ENCODE assay signal across 8 cellular contexts in the genomic region with DNA sequence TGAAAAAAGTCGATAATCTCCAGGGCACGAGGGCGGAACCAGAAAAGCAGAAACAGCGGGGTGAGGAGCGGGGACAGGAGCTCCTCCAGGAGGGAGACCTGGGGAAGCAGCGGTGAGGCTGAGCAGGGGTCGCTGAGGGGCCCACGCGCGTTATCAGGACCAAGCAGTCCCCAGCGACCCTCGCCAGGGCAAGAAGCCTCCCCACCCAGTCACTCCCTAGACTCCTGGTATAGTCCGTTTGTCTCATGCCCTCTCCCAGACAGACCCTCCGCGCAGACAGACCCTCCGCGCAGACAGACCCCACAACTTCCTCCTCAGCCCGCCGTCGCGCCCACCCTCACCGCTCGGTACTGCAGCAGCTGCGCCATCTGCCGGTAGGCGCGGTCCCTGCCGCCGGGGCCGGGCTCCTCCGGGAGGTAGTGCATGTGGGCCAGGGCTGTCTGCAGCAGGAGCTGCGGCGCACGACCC. TPM values are rescaled to one million over a fixed set of nuclear protein-coding genes. Genes with fewer than 3 reads are reported as not detected.
DNase-seq lines count a peak whose midpoint lies in the region; ATAC-seq and TF ChIP-seq lines count a peak whose summit lies in the region.

No MANE protein-coding gene starts in this region.

- no peaks in the 10 kb centered on the region for H3K9me3 ChIP-seq in H9 (ENCODE audit: control insufficient read depth, low read depth, low read length)
- H3K9me3 ChIP-seq in effector memory CD4-positive, alpha-beta T cell (ENCODE audit: control insufficient read depth, low read length) = no peaks in the 10 kb centered on the region

- H3K56ac ChIP-seq in H9 (ENCODE audit: insufficient read length, low read depth, low read length) = no peak overlapping the region

- POLR2A ChIA-PET in activated CD8-positive, alpha-beta T cell treated with anti-CD3 and anti-CD28 coated beads, Interleukin-2, amount 10 ng/mL, durations not matched to agents 7 days and 5 days (lab: Charles Lee) = interaction anchor here (0.5 to 1.7 kb wide), 3 partner anchors 10 to 454 kb away, joined by 3 to 10 read pairs (median 3); a partner anchor contains a TSS

- H3K4me3 ChIP-seq in effector memory CD4-positive, alpha-beta T cell (ENCODE audit: insufficient read depth, low read depth, low read length, poor library complexity, severe bottlenecking) = peak overlapping the region; percentile 20

- H3K4ac ChIP-seq in H9 (ENCODE audit: low read depth, low read length) = no peak overlapping the region

- H2BK12ac ChIP-seq in H9 (ENCODE audit: insufficient read length, low read depth, low read length) = no peak overlapping the region

- no peak overlapping the region for H2AFZ ChIP-seq in H9 (ENCODE audit: low read length)

- H3K23ac ChIP-seq in H9 (ENCODE audit: insufficient read length, low read depth, low read length) = no peak overlapping the region

- no peak overlapping the region for H4K91ac ChIP-seq in H9 (ENCODE audit: insufficient read length, low read depth, low read length)

- H3K23me2 ChIP-seq in H9 (ENCODE audit: insufficient read length, low read depth, low read length, poor library complexity, severe bottlenecking) = peaks cover 6% of the 10 kb centered on the region

- no CpG with 5 or more reads among the region's 34 CpGs for WGBS in H9 (ENCODE audit: extremely low coverage, insufficient read length, low lambda C conversion rate)

- 0 out of 7 replicates have a peak overlapping the region, but pooled peaks of 1 of the 3 experiments have one; percentile 49 for H3K27ac Mint-ChIP-seq in H9
- peak overlapping the region; percentile 65 for H3K27ac Mint-ChIP-seq in activated CD8-positive, alpha-beta T cell treated with anti-CD3 and anti-CD28 coated beads, Interleukin-2, amount 10 ng/mL, durations not matched to agents 7 days and 5 days

- H4K20me1 ChIP-seq in H9 (ENCODE audit: control insufficient read depth, insufficient read depth, insufficient read length) = no peaks in the 10 kb centered on the region

- H3K36me3 ChIP-seq in effector memory CD4-positive, alpha-beta T cell (ENCODE audit: control insufficient read depth, insufficient read depth, low read length) = no peaks in the 10 kb centered on the region

- no peaks in the 10 kb centered on the region for H3K79me2 ChIP-seq in H9 (ENCODE audit: insufficient read depth, low read length)

- no peak overlapping the region for H3T11ph ChIP-seq in H9 (ENCODE audit: low read length)

- peak overlapping the region; percentile 17 for H3K4me2 ChIP-seq in H9 (ENCODE audit: insufficient read depth, insufficient read length, low read length)

- no peak overlapping the region for H3K18ac ChIP-seq in H9 (ENCODE audit: insufficient read length, low read depth, low read length)

- peak; percentile 62 for ATAC-seq in activated CD8-positive, alpha-beta T cell treated with anti-CD3 and anti-CD28 coated beads, Interleukin-2, amount 10 ng/mL, durations not matched to agents 7 days and 5 days
- ATAC-seq in GM18870 (IDR thresholded peaks at IDR 0.05; ENCODE audit: unreplicated experiment) = no peak

- H3K36me3 Mint-ChIP-seq in H9 (ENCODE audit: insufficient read depth in 1 of 3, low read depth in 3 of 3) = peaks cover 2 to 6% (median 6%) of the 10 kb centered on the region in 3 experiments; a peak in 6 of 7 replicates
- peaks cover 14% of the 10 kb centered on the region for H3K36me3 Mint-ChIP-seq in activated CD8-positive, alpha-beta T cell treated with anti-CD3 and anti-CD28 coated beads, Interleukin-2, amount 10 ng/mL, durations not matched to agents 7 days and 5 days (ENCODE audit: low read depth)

- H2BK15ac ChIP-seq in H9 (ENCODE audit: low read depth, low read length) = no peak overlapping the region

- DNase-seq in DMS53 (lab: John Stamatoyannopoulos, UW) = peak; percentile 92
- DNase-seq in H9 = peak; percentile 92
- peak; percentile 38 for DNase-seq in NCI-H2171 (lab: John Stamatoyannopoulos, UW)
- peak; percentile 83 for DNase-seq in activated CD8-positive, alpha-beta T cell treated with anti-CD3 and anti-CD28 coated beads, Interleukin-2, amount 10 ng/mL, durations not matched to agents 7 days and 5 days
- peak; percentile 55 to 65 (median 59) for DNase-seq in effector memory CD4-positive, alpha-beta T cell
- DNase-seq in midbrain (lab: John Stamatoyannopoulos, UW) = peak; percentile 57
- peak; percentile 60 to 71 for DNase-seq in stimulated activated CD8-positive, alpha-beta memory T cell treated with anti-CD3 and anti-CD28 coated beads, Interleukin-4, amount 100 ng/mL, for 4 hours (ENCODE audit: low read depth in 2 of 2, low spot score in 1 of 2)

- H3K9me3 Mint-ChIP-seq in H9 = peaks cover 0 to 9% of the 10 kb centered on the region in 2 experiments; a peak in 2 of 5 replicates
- no peaks in the 10 kb centered on the region for H3K9me3 Mint-ChIP-seq in activated CD8-positive, alpha-beta T cell treated with anti-CD3 and anti-CD28 coated beads, Interleukin-2, amount 10 ng/mL, durations not matched to agents 7 days and 5 days (ENCODE audit: insufficient read depth)

- no peak overlapping the region for H4K8ac ChIP-seq in H9 (replicated peaks; ENCODE audit: insufficient read length, low read depth, low read length)

- no peak overlapping the region for H2BK120ac ChIP-seq in H9 (ENCODE audit: low read depth, low read length, poor library complexity, severe bottlenecking)

- H4K5ac ChIP-seq in H9 (ENCODE audit: insufficient read length, low read depth, low read length) = no peak overlapping the region

- peaks cover 75% of the 10 kb centered on the region for H3K27me3 Mint-ChIP-seq in H9 (ENCODE audit: low read depth)
- peaks cover 28% of the 10 kb centered on the region for H3K27me3 Mint-ChIP-seq in activated CD8-positive, alpha-beta T cell treated with anti-CD3 and anti-CD28 coated beads, Interleukin-2, amount 10 ng/mL, durations not matched to agents 7 days and 5 days (ENCODE audit: low read depth)

- H3K9ac ChIP-seq in H9 (ENCODE audit: extremely low read depth, insufficient read length, low read length) = no peak overlapping the region

- H3K79me1 ChIP-seq in H9 (ENCODE audit: insufficient read depth, low read depth, low read length, poor library complexity, severe bottlenecking) = no peaks in the 10 kb centered on the region

- peak; percentile 98 for TF ChIP-seq CTCF in H9 (conservative IDR thresholded peaks at IDR 0.05)

- no peak overlapping the region for H2BK5ac ChIP-seq in H9 (ENCODE audit: insufficient read length, low read length)

- CTCF ChIA-PET in activated CD8-positive, alpha-beta T cell treated with anti-CD3 and anti-CD28 coated beads, Interleukin-2, amount 10 ng/mL, durations not matched to agents 7 days and 5 days (lab: Charles Lee) = interaction anchor here (0.6 to 3.9 kb wide), 32 partner anchors 8 to 226 kb away, joined by 3 to 53 read pairs (median 5); a partner anchor contains a TSS

- no peak overlapping the region for H3K27ac ChIP-seq in H9 (ENCODE audit: insufficient read length, low read depth, low read length)
- peak overlapping the region; percentile 10 for H3K27ac ChIP-seq in effector memory CD4-positive, alpha-beta T cell (ENCODE audit: insufficient read depth, low read length, poor library complexity, severe bottlenecking)

- no peak overlapping the region for H2AK5ac ChIP-seq in H9 (ENCODE audit: insufficient read length, low read length)

- H3K4me3 Mint-ChIP-seq in H9 = peak overlapping the region; percentile 55 to 79
- H3K4me3 Mint-ChIP-seq in activated CD8-positive, alpha-beta T cell treated with anti-CD3 and anti-CD28 coated beads, Interleukin-2, amount 10 ng/mL, durations not matched to agents 7 days and 5 days = peak overlapping the region; percentile 69

- peaks cover 20 to 47% of the 10 kb centered on the region in 2 experiments for H3K4me1 Mint-ChIP-seq in H9
- H3K4me1 Mint-ChIP-seq in activated CD8-positive, alpha-beta T cell treated with anti-CD3 and anti-CD28 coated beads, Interleukin-2, amount 10 ng/mL, durations not matched to agents 7 days and 5 days (ENCODE audit: low read depth) = peaks cover 59% of the 10 kb centered on the region

- no peak overlapping the region for H3K14ac ChIP-seq in H9 (ENCODE audit: insufficient read depth, low read length)

- H3K4me1 ChIP-seq in H9 (ENCODE audit: insufficient read depth, low read length) = peaks cover 6% of the 10 kb centered on the region; the same call in 1 of the 2 replicates
- H3K4me1 ChIP-seq in effector memory CD4-positive, alpha-beta T cell (ENCODE audit: control insufficient read depth, insufficient read depth, low read length, poor library complexity, severe bottlenecking) = peaks cover 53% of the 10 kb centered on the region

- no peak overlapping the region for H2BK20ac ChIP-seq in H9 (ENCODE audit: low read depth, low read length, poor library complexity, severe bottlenecking)

- peaks cover 6% of the 10 kb centered on the region; the same call in 1 of the 2 replicates for H3K27me3 ChIP-seq in H9 (ENCODE audit: insufficient read depth, low read length)
- H3K27me3 ChIP-seq in effector memory CD4-positive, alpha-beta T cell (replicated peaks; ENCODE audit: control insufficient read depth, insufficient read depth, low read length, poor library complexity, severe bottlenecking) = peaks cover 2% of the 10 kb centered on the region

RNA-seq across cellular contexts. Expression of a gene that starts 6.3 kb away (rescaled TPM):
- total RNA-seq in H9 (2021) = 1.5 and 2.0 TPM in 2 replicates
- 1 to 10 TPM; 6.8 to 7.4 TPM for total RNA-seq in activated CD8-positive, alpha-beta T cell treated with anti-CD3 and anti-CD28 coated beads, Interleukin-2, amount 10 ng/mL, durations not matched to agents 7 days and 5 days

RNA-seq across cellular contexts. Expression of a gene that starts 10.3 kb away (rescaled TPM):
- 22.1 and 23.9 TPM in 2 replicates for total RNA-seq in H9 (2021)
- total RNA-seq in activated CD8-positive, alpha-beta T cell treated with anti-CD3 and anti-CD28 coated beads, Interleukin-2, amount 10 ng/mL, durations not matched to agents 7 days and 5 days = 10 to 100 TPM; 48.0 to 49.5 TPM

RNA-seq across cellular contexts. Expression of a gene that starts 27.2 kb away (rescaled TPM):
- 4.5 and 4.7 TPM in 2 replicates for total RNA-seq in H9 (2021)
- 10 to 100 TPM; 12.2 to 13.8 TPM for total RNA-seq in activated CD8-positive, alpha-beta T cell treated with anti-CD3 and anti-CD28 coated beads, Interleukin-2, amount 10 ng/mL, durations not matched to agents 7 days and 5 days

RNA-seq across cellular contexts. Expression of a gene that starts 30.3 kb away (rescaled TPM):
- 1.7 and 2.3 TPM in 2 replicates for total RNA-seq in H9 (2021)
- total RNA-seq in activated CD8-positive, alpha-beta T cell treated with anti-CD3 and anti-CD28 coated beads, Interleukin-2, amount 10 ng/mL, durations not matched to agents 7 days and 5 days = 1 to 10 TPM; 2.8 to 3.2 TPM

RNA-seq across cellular contexts. Expression of a gene that starts 39.7 kb away (rescaled TPM):
- 16.3 and 19.9 TPM in 2 replicates for total RNA-seq in H9 (2021)
- total RNA-seq in activated CD8-positive, alpha-beta T cell treated with anti-CD3 and anti-CD28 coated beads, Interleukin-2, amount 10 ng/mL, durations not matched to agents 7 days and 5 days = 10 to 100 TPM; 20.3 to 21.0 TPM

Comparison
In these comparisons a context has a peak if more than half of its experiments do, and no peak if none do; other contexts are left out.
1. DNase-seq: peak in every context shown above with its lines; median percentile 92 in DMS53; 92 in H9; 83 in activated CD8-positive, alpha-beta T cell treated with anti-CD3 and anti-CD28 coated beads, Interleukin-2, amount 10 ng/mL, durations not matched to agents 7 days and 5 days; 66 in stimulated activated CD8-positive, alpha-beta memory T cell treated with anti-CD3 and anti-CD28 coated beads, Interleukin-4, amount 100 ng/mL, for 4 hours; 59 in effector memory CD4-positive, alpha-beta T cell; 57 in midbrain; 38 in NCI-H2171.